In the genomic region with DNA sequence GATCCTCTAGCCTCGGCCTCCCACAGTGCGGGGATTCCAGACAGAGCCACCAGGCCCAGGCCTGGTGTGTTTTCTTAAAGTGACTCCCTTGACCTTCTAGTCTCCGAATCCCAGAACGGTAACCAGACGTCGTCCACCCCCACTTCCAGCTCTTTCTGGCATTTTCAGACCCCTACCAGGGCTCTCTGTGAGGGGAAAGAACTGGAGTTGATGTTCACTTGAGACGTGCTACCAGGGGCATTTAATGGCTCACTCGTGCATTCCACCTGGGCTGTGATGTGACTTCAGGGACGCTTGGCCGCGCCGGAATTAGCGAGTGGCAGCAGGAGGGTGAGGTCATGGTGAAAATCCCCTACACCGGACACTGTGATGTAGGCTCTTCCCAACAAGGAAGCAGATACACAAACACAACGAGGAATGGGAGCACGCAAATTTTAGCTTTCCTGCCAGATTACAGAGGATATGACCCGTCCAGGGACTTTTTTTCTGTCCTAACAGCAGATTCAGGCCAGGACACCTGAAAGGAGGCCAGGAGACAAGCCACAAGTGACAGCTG, we compare ENCODE assay signal across 8 cellular contexts. TPM values are rescaled to one million over a fixed set of nuclear protein-coding genes. Genes with fewer than 3 reads are reported as not detected.
A peak's percentile ranks its signal among the peaks of the same experiment; 100 is the strongest.
DNase-seq lines count a peak whose midpoint lies in the region; ATAC-seq and TF ChIP-seq lines count a peak whose summit lies in the region.

No MANE protein-coding gene starts in this region.

- no peak for TF ChIP-seq CTCF in activated CD8-positive, alpha-beta T cell treated with anti-CD3 and anti-CD28 coated beads for 36 hours (IDR thresholded peaks at IDR 0.05)

- peaks cover 25% of the 10 kb centered on the region for H3K4me1 Mint-ChIP-seq in activated CD8-positive, alpha-beta T cell treated with anti-CD3 and anti-CD28 coated beads for 36 hours (ENCODE audit: low read depth)

- H3K9me3 ChIP-seq in HAP-1 (no peaks in the 10 kb centered on the region), iPS-18a (ENCODE audit: control insufficient read depth, low read depth, low read length) (no peaks in the 10 kb centered on the region), skeletal muscle satellite cell (replicated peaks; ENCODE audit: low read length) (no peaks in the 10 kb centered on the region)

- POLR2A ChIA-PET in activated CD8-positive, alpha-beta T cell treated with anti-CD3 and anti-CD28 coated beads for 36 hours (lab: Charles Lee) = interaction anchor here (0.9 to 1.2 kb wide), 3 partner anchors 11 to 83 kb away, joined by 3 to 8 read pairs (median 4); no protein-coding TSS in a partner anchor

- no peak for ATAC-seq in activated CD8-positive, alpha-beta T cell treated with anti-CD3 and anti-CD28 coated beads for 36 hours
- ATAC-seq in GM21390 (IDR thresholded peaks at IDR 0.05; ENCODE audit: unreplicated experiment) (no peak), HG03097 (IDR thresholded peaks at IDR 0.05; ENCODE audit: low FRiP score, unreplicated experiment) (no peak)

- peak overlapping the region; percentile 61; the same call in 1 of the 2 replicates for H3K4me3 ChIP-seq in HAP-1
- H3K4me3 ChIP-seq in iPS-18a (ENCODE audit: low read length) = peak overlapping the region; percentile 66
- H3K4me3 ChIP-seq in skeletal muscle satellite cell (ENCODE audit: low read length) = peak overlapping the region; percentile 94

- in situ Hi-C loops in HAP-1 (cut with MboI; ENCODE audit: low sequenced_read_pairs) = no loop called here

- H3K4me3 Mint-ChIP-seq in activated CD8-positive, alpha-beta T cell treated with anti-CD3 and anti-CD28 coated beads for 36 hours = peak overlapping the region; percentile 88

- H3K27me3 ChIP-seq in HAP-1 (ENCODE audit: low read depth) (no peaks in the 10 kb centered on the region), iPS-18a (ENCODE audit: control insufficient read depth, insufficient read depth, low read length) (no peaks in the 10 kb centered on the region), skeletal muscle satellite cell (ENCODE audit: control insufficient read depth, insufficient read depth, low read length) (no peaks in the 10 kb centered on the region)

- H3K9me3 Mint-ChIP-seq in activated CD8-positive, alpha-beta T cell treated with anti-CD3 and anti-CD28 coated beads for 36 hours = no peaks in the 10 kb centered on the region

- H3K9ac ChIP-seq in iPS-18a (ENCODE audit: low read length) = no peak overlapping the region
- H3K9ac ChIP-seq in skeletal muscle satellite cell (ENCODE audit: low read depth, low read length) = peak overlapping the region; percentile 90

- H3K27ac ChIP-seq in iPS-18a (ENCODE audit: low read length) = no peak overlapping the region

- H3K27me3 Mint-ChIP-seq in activated CD8-positive, alpha-beta T cell treated with anti-CD3 and anti-CD28 coated beads for 36 hours = no peaks in the 10 kb centered on the region

- DNase-seq in HAP-1 (ENCODE audit: low spot score in 2 of 2) (no peak), T-helper 9 cell (no peak), NCI-H524 (lab: John Stamatoyannopoulos, UW) (no peak)
- no peak for DNase-seq in activated CD8-positive, alpha-beta T cell treated with anti-CD3 and anti-CD28 coated beads for 36 hours

- H3K4me1 ChIP-seq in HAP-1 (peaks cover 27% of the 10 kb centered on the region), iPS-18a (ENCODE audit: control insufficient read depth, low read depth, low read length) (peaks cover 39% of the 10 kb centered on the region), skeletal muscle satellite cell (ENCODE audit: control insufficient read depth, insufficient read depth, low read length) (peaks cover 20% of the 10 kb centered on the region)

- CTCF ChIA-PET in activated CD8-positive, alpha-beta T cell treated with anti-CD3 and anti-CD28 coated beads for 36 hours (lab: Charles Lee) = interaction anchor here (0.9 to 1.6 kb wide), 5 partner anchors 18 to 96 kb away, joined by 3 to 6 read pairs (median 3); no protein-coding TSS in a partner anchor

- intact Hi-C loops in activated CD8-positive, alpha-beta T cell treated with anti-CD3 and anti-CD28 coated beads for 36 hours (cut with micrococcal nuclease) = loop anchor here (5.0 kb wide), 1 partner anchor 35 kb away; no protein-coding TSS in a partner anchor

- H3K4me2 ChIP-seq in skeletal muscle satellite cell (ENCODE audit: low read length) = peak overlapping the region; percentile 77

- H3K36me3 ChIP-seq in HAP-1 (replicated peaks) = peaks cover 14% of the 10 kb centered on the region
- peaks cover 8% of the 10 kb centered on the region for H3K36me3 ChIP-seq in iPS-18a (ENCODE audit: control insufficient read depth, low read depth, low read length)
- H3K36me3 ChIP-seq in skeletal muscle satellite cell (ENCODE audit: insufficient read depth, low read length) = peaks cover 9% of the 10 kb centered on the region

- H3K27ac Mint-ChIP-seq in activated CD8-positive, alpha-beta T cell treated with anti-CD3 and anti-CD28 coated beads for 36 hours = peak overlapping the region; percentile 96

- H3K36me3 Mint-ChIP-seq in activated CD8-positive, alpha-beta T cell treated with anti-CD3 and anti-CD28 coated beads for 36 hours (ENCODE audit: low read depth) = peaks cover 31% of the 10 kb centered on the region

RNA-seq across cellular contexts. Expression of a gene that starts 1.1 kb away (rescaled TPM):
- total RNA-seq in activated CD8-positive, alpha-beta T cell treated with anti-CD3 and anti-CD28 coated beads for 36 hours = 10 to 100 TPM; 48.5 to 50.7 TPM
- 38.2 and 43.1 TPM in 2 replicates for total RNA-seq in skeletal muscle satellite cell (2012; rRNA removed)
